In genomic region chr19:50676625-50677197, GRCh38 we compare ENCODE assay signal across 2 cellular contexts.
TF ChIP-seq lines count a peak whose summit lies in the region.

No MANE protein-coding gene starts in this region.

TF ChIP-seq in HEK293, 187 proteins besides CTCF, POLR2A, EP300 and RAD21:
- TF ChIP-seq ZNF513 (tag by site-specific recombination; IDR thresholded peaks at IDR 0.05) = no peak
- no peak for TF ChIP-seq ZNF280C (tag by site-specific recombination; IDR thresholded peaks at IDR 0.05)
- TF ChIP-seq ZNF580 (tag by site-specific recombination; IDR thresholded peaks at IDR 0.05) = 0 out of 2 replicates have a peak, but pooled peaks have one; percentile 36
- peak; percentile 88 for TF ChIP-seq ZNF280D (tag by site-specific recombination; IDR thresholded peaks at IDR 0.05)
- TF ChIP-seq ZNF398 (tag by site-specific recombination; IDR thresholded peaks at IDR 0.05) = no peak
- TF ChIP-seq ZBTB1 (tag by site-specific recombination; IDR thresholded peaks at IDR 0.05) = no peak

TF ChIP-seq in K562, 482 proteins besides CTCF, POLR2A, EP300 and RAD21:
- TF ChIP-seq ZBTB11 (CRISPR knock-in tag; IDR thresholded peaks at IDR 0.05) (no peak), RBM25 (IDR thresholded peaks at IDR 0.05; ENCODE audit: low read depth, low read length, severe bottlenecking) (peak; percentile 95), SMARCA5 (IDR thresholded peaks at IDR 0.05) (peak; percentile 73), MED1 (CRISPR knock-in tag; IDR thresholded peaks at IDR 0.05; ENCODE audit: borderline replicate concordance) (no peak), PTBP1 (IDR thresholded peaks at IDR 0.05; ENCODE audit: low read depth, low read length) (0 out of 2 replicates have a peak, but pooled peaks have one; percentile 74), ZNF77 (CRISPR knock-in tag; IDR thresholded peaks at IDR 0.05) (no peak), HCFC1 (IDR thresholded peaks at IDR 0.05; ENCODE audit: low read depth, low read length) (peak; percentile 60), CBX3 (IDR thresholded peaks at IDR 0.05; ENCODE audit: borderline replicate concordance in 1 of 2, low read length in 2 of 2) (peak in 1 of 2 experiments; percentile 42; a peak in 1 of 3 replicates), ZNF586 (CRISPR knock-in tag; conservative IDR thresholded peaks at IDR 0.05) (no peak), BDP1 (IDR thresholded peaks at IDR 0.05; ENCODE audit: insufficient read depth, insufficient read length) (no peak), USF2 (CRISPR knock-in tag; IDR thresholded peaks at IDR 0.05) (peak; percentile 14; the same call in 1 of the 2 replicates), HLTF (IDR thresholded peaks at IDR 0.05) (peak; percentile 81), BCOR (IDR thresholded peaks at IDR 0.05) (peak; percentile 11; the same call in 1 of the 2 replicates)
TF ChIP-seq in K562: peak in this region for 8.
